ENCODE assay signal across 8 cellular contexts in genomic region chr2:215434447-215435260, GRCh38. TPM values are rescaled to one million over a fixed set of nuclear protein-coding genes. Genes with fewer than 3 reads are reported as not detected.
DNase-seq lines count a peak whose midpoint lies in the region; ATAC-seq and TF ChIP-seq lines count a peak whose summit lies in the region.

No MANE protein-coding gene starts in this region.

- peaks cover 5% of the 10 kb centered on the region for H3K36me3 Mint-ChIP-seq in MCF 10A (ENCODE audit: insufficient read depth, unreplicated experiment)
- H3K36me3 Mint-ChIP-seq in memory B cell = no peaks in the 10 kb centered on the region

- intact Hi-C loops in heart left ventricle (cut with DNase I) (loop anchor here in 2 of 10 donors (10.0 kb wide), 3 partner anchors 140 to 400 kb away; no protein-coding TSS in a partner anchor), Right ventricle myocardium inferior (cut with DNase I) (no loop called here), MCF 10A (cut with micrococcal nuclease) (no loop called here), uterus (cut with DNase I; ENCODE audit: low total_unique reads) (no loop called here)

- H3K27ac Mint-ChIP-seq in MCF 10A (ENCODE audit: low read depth, unreplicated experiment) (peak overlapping the region; percentile 91), memory B cell (no peak overlapping the region)

- no peaks in the 10 kb centered on the region for H3K9me3 Mint-ChIP-seq in MCF 10A (ENCODE audit: unreplicated experiment)
- no peaks in the 10 kb centered on the region for H3K9me3 Mint-ChIP-seq in memory B cell

- peak overlapping the region; percentile 50 to 95 (median 85) for H3K27ac ChIP-seq in heart left ventricle
- H3K27ac ChIP-seq in uterus = peak overlapping the region; percentile 90 to 98

- WGBS in heart left ventricle, 4 donors = 43 to 54% (median 50%) methylated on average over 10 of the region's 10 CpGs

- H3K4me1 Mint-ChIP-seq in MCF 10A (ENCODE audit: insufficient read depth, unreplicated experiment) (peaks cover 35% of the 10 kb centered on the region), memory B cell (peaks cover 9% of the 10 kb centered on the region)

- H3K4me3 ChIP-seq in heart left ventricle = peak overlapping the region; percentile 39 to 90 (median 64)
- H3K4me3 ChIP-seq in uterus = peak overlapping the region; percentile 52 to 71

- H3K27me3 ChIP-seq in heart left ventricle = peaks cover 0 to 33% (median 0%) of the 10 kb centered on the region in 9 donors
- no peaks in the 10 kb centered on the region for H3K27me3 ChIP-seq in uterus

- BruUV-seq in MCF 10A (replicated peaks; lab: Mats Ljungman, UMichigan) = no TSS peak

- peaks cover 0 to 38% (median 10%) of the 10 kb centered on the region in 9 donors for H3K36me3 ChIP-seq in heart left ventricle
- H3K36me3 ChIP-seq in uterus = no peaks in the 10 kb centered on the region

- POLR2A ChIA-PET in MCF 10A (lab: Yijun Ruan, JAX) = interaction anchor here (1.2 kb wide), 1 partner anchor 399 kb away, joined by 3 read pairs; no protein-coding TSS in a partner anchor

- no peaks in the 10 kb centered on the region for H3K27me3 Mint-ChIP-seq in MCF 10A (ENCODE audit: insufficient read depth, unreplicated experiment)
- peaks cover 26% of the 10 kb centered on the region for H3K27me3 Mint-ChIP-seq in memory B cell

- TF ChIP-seq POLR2A in heart left ventricle (IDR thresholded peaks at IDR 0.05) (no peak), uterus (IDR thresholded peaks at IDR 0.05) (no peak)

- H3K4me3 Mint-ChIP-seq in MCF 10A (ENCODE audit: unreplicated experiment) (peak overlapping the region; percentile 78), memory B cell (peak overlapping the region; percentile 66)

- ATAC-seq in heart left ventricle = no peak
- ATAC-seq in Right ventricle myocardium inferior = no peak
- ATAC-seq in memory B cell (ENCODE audit: low read depth) = no peak
- no peak for ATAC-seq in HG02588 (IDR thresholded peaks at IDR 0.05; ENCODE audit: unreplicated experiment)
- no peak for ATAC-seq in HG03196 (IDR thresholded peaks at IDR 0.05; ENCODE audit: unreplicated experiment)
- ATAC-seq in HG02884 (IDR thresholded peaks at IDR 0.05; ENCODE audit: unreplicated experiment) = no peak

- TF ChIP-seq CTCF in heart left ventricle (IDR thresholded peaks at IDR 0.05) = no peak
- TF ChIP-seq CTCF in MCF 10A (IDR thresholded peaks at IDR 0.05; ENCODE audit: unreplicated experiment) = no peak
- TF ChIP-seq CTCF in uterus (IDR thresholded peaks at IDR 0.05) = no peak

- H3K4me1 ChIP-seq in heart left ventricle = peaks cover 0 to 49% (median 7%) of the 10 kb centered on the region in 12 donors
- H3K4me1 ChIP-seq in uterus = no peaks in the 10 kb centered on the region

- DNase-seq in heart left ventricle (no peak), Right ventricle myocardium inferior (ENCODE audit: missing footprints) (no peak), MCF 10A (ENCODE audit: unreplicated experiment) (no peak), memory B cell (ENCODE audit: low spot score in 2 of 2) (no peak), uterus (no peak)

- CTCF ChIA-PET in MCF 10A (lab: Yijun Ruan, JAX) = interaction anchor here (0.5 to 0.6 kb wide), 2 partner anchors 360 to 497 kb away, joined by 3 to 4 read pairs; no protein-coding TSS in a partner anchor

- H3K9me3 ChIP-seq in heart left ventricle = no peaks in the 10 kb centered on the region
- H3K9me3 ChIP-seq in uterus = no peaks in the 10 kb centered on the region

RNA-seq across cellular contexts. Expression of gene FN1, which starts 1.2 kb away (rescaled TPM):
- total RNA-seq in heart left ventricle (1,000 to 10,000 TPM in 1 of 9 donors, 100 to 1,000 TPM in 8; 118 to 1,418 (median 343) TPM), Right ventricle myocardium inferior (92.2 TPM), MCF 10A (2022) (564 and 636 TPM in 2 replicates), uterus (1,000 to 10,000 TPM in 1 of 4 donors, 100 to 1,000 TPM in 3; 218 to 1,074 (median 261) TPM)
- 100 to 1,000 TPM; 100 to 527 TPM for polyA plus RNA-seq in heart left ventricle
